Comparison of ENCODE assay signal across 11 cellular contexts in the genomic region with DNA sequence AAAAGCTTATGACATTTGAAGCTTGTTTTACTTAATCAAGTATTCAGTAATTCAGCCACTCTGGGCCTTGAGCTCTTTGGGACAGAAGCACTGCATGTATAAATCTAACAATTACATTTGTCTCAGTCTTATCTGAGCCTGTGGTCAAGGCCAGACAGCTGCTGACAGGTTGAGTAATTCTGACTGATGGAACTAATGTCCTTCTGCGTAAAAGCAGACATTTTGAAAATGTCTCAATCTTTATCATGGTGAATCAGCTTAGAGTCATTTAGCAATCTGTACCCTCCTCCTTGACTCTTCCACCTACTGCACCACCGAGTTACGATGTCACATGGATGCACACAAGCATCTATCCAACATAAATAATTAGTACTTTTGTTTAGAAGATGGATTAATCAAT.
DNase-seq lines count a peak whose midpoint lies in the region; FAIRE-seq and TF ChIP-seq lines count a peak whose summit lies in the region.
"Had no signal": no experiment of that assay in that cellular context is flagged by ENCODE, and none has a peak within 500 bp of the region (broad histone marks: within the 10 kb centered on the region; RNA-seq: fewer than 3 reads in every experiment).

No MANE protein-coding gene starts in this region.

- H3K4me1 Mint-ChIP-seq in progenitor cell of endocrine pancreas (ENCODE audit: low read depth) = peaks cover 5% of the 10 kb centered on the region
- H3K4me1 Mint-ChIP-seq: IgD-negative memory B cell had no signal

- peak; percentile 49 for DNase-seq in HPDE6-E6E7 (ENCODE audit: extremely low spot score)
- DNase-seq in RCC 7860 (ENCODE audit: low spot score) = peak; percentile 88
- DNase-seq in erythroblast (lab: John Stamatoyannopoulos, UW) = peak; percentile 39 to 40
- no peak for DNase-seq in progenitor cell of endocrine pancreas (ENCODE audit: low spot score, unreplicated experiment)
- DNase-seq in NCI-H2081 (lab: John Stamatoyannopoulos, UW) = no peak
- no peak for DNase-seq in epidermal melanocyte (ENCODE audit: insufficient read length, low spot score)
- DNase-seq in GM13977 (ENCODE audit: low spot score) = no peak
- DNase-seq: activated CD4-positive, alpha-beta T cell treated with anti-CD3 and anti-CD28 coated beads for 4 hours; activated naive CD4-positive, alpha-beta T cell had no signal

- no peaks in the 10 kb centered on the region for H3K9me3 Mint-ChIP-seq in progenitor cell of endocrine pancreas (ENCODE audit: low read depth)
- H3K9me3 Mint-ChIP-seq: IgD-negative memory B cell had no signal

- in situ Hi-C loops in GM13977 (cut with MboI; ENCODE audit: low pct_unique_long_range_greater_than_20kb, low sequenced_read_pairs, unreplicated experiment) = no loop called here

- FAIRE-seq in RCC 7860 (lab: Jason Lieb, UNC) = peak; percentile 94
- FAIRE-seq: G401.6 had no signal

- TF ChIP-seq POLR2A in erythroblast (IDR thresholded peaks at IDR 0.05; ENCODE audit: low read length) = no peak

- H3K27me3 Mint-ChIP-seq in progenitor cell of endocrine pancreas = no peaks in the 10 kb centered on the region
- H3K27me3 Mint-ChIP-seq: IgD-negative memory B cell had no signal

- peak overlapping the region; percentile 49 for H3K27ac Mint-ChIP-seq in progenitor cell of endocrine pancreas
- H3K27ac Mint-ChIP-seq: IgD-negative memory B cell had no signal

- H3K36me3 Mint-ChIP-seq in progenitor cell of endocrine pancreas (ENCODE audit: insufficient read depth) = no peaks in the 10 kb centered on the region
- H3K36me3 Mint-ChIP-seq: IgD-negative memory B cell had no signal

- TF ChIP-seq CTCF in progenitor cell of endocrine pancreas (IDR thresholded peaks at IDR 0.05; ENCODE audit: unreplicated experiment) (no peak), GM13977 (IDR thresholded peaks at IDR 0.05; ENCODE audit: extremely low read depth, insufficient read depth, missing control alignments) (no peak)

- no peak overlapping the region for H3K4me3 Mint-ChIP-seq in progenitor cell of endocrine pancreas (ENCODE audit: low read depth)

Comparison
In these comparisons a context has a peak if more than half of its experiments do, and no peak if none do; other contexts are left out.
1. DNase-seq: peak in HPDE6-E6E7 (single experiment), RCC 7860 (single experiment) and erythroblast (2 of 2); none in progenitor cell of endocrine pancreas (single experiment), NCI-H2081 (0 of 2), epidermal melanocyte (single experiment) and GM13977 (single experiment).